In genomic region chr9:114662081-114662989, GRCh38 we compare ENCODE assay signal across 1 cellular context.
TF ChIP-seq lines count a peak whose summit lies in the region.

No MANE protein-coding gene starts in this region.

TF ChIP-seq in WTC11, 78 proteins besides CTCF, POLR2A, EP300 and RAD21 (continued from another document):
- no peak for TF ChIP-seq ERG (CRISPR knock-in tag; IDR thresholded peaks at IDR 0.05)
- no peak for TF ChIP-seq ZNF219 (CRISPR knock-in tag; IDR thresholded peaks at IDR 0.05; ENCODE audit: borderline replicate concordance)
- TF ChIP-seq GABPB1 (CRISPR knock-in tag; IDR thresholded peaks at IDR 0.05): no peak
- no peak for TF ChIP-seq IRF1 (CRISPR knock-in tag; IDR thresholded peaks at IDR 0.05)
